9 cellular contexts compared by ENCODE assay signal in the genomic region with DNA sequence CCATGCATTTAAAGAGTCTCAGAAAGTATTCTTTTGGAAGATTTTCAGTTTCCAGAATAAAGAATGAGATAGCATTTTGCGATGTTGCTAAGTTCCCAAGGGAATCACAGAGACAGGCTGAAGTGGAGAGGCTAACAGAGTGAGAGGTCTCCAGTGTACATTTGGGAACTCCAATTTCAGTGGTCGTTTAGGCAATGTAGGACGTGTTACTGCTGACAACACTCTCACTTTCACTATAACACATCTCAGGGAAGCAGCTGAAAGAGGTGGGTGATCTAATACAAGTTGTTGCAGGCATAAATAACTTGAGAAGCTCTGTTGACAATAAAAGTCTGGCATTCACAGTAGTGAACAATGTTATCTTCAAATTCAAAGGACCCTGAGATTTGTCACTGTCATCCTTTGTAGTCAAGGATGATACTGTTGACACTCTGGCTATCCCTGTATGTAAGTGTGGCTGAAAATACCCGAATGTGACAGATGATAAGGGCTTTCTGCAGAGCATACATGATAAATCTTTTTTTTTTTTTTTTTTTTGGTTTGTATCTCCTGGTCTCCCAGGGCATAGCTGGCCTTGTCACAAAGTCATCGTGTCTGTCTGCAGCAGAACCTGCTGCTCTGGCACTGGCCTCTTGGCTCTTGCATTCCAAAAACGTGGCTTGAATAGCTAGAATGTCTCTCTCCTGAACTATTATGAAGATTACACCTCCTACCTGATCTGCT. TPM values are rescaled to one million over a fixed set of nuclear protein-coding genes. Genes with fewer than 3 reads are reported as not detected.
A peak's percentile ranks its signal among the peaks of the same experiment; 100 is the strongest.
DNase-seq lines count a peak whose midpoint lies in the region; ATAC-seq lines count a peak whose summit lies in the region.
"Had no signal": no experiment of that assay in that cellular context is flagged by ENCODE, and none has a peak within 500 bp of the region (broad histone marks: within the 10 kb centered on the region; RNA-seq: fewer than 3 reads in every experiment).

No MANE protein-coding gene starts in this region.

- no peak overlapping the region for H3K9ac ChIP-seq in Karpas-422 (ENCODE audit: low read length)

- DNase-seq in NCI-H748 (lab: John Stamatoyannopoulos, UW; ENCODE audit: unreplicated experiment) (peak; percentile 59), NCI-H748 treated with DMSO at 0.1 percent for 48 hours (lab: John Stamatoyannopoulos, UW) (no peak), caudate nucleus (lab: John Stamatoyannopoulos, UW) (peak in 2 of 61 donors; percentile 5 to 92), ACHN (no peak), Karpas-422 (no peak), posterior cingulate gyrus (no peak)

- H3K9me3 ChIP-seq in Karpas-422 (ENCODE audit: low read length) = no peaks in the 10 kb centered on the region
- H3K9me3 ChIP-seq: suprapubic skin had no signal

- no peaks in the 10 kb centered on the region for H3K27me3 ChIP-seq in Karpas-422 (ENCODE audit: low read length)
- H3K27me3 ChIP-seq: suprapubic skin had no signal

- H3K4me2 ChIP-seq in Karpas-422 (ENCODE audit: low read depth, low read length, poor library complexity, severe bottlenecking) = no peak overlapping the region

- in situ Hi-C loops in ACHN (cut with HindIII; ENCODE audit: low pct_ligation_motif_present, low pct_unique_long_range_greater_than_20kb, low sequenced_read_pairs) = no loop called here

- no peak overlapping the region for H2AFZ ChIP-seq in Karpas-422 (ENCODE audit: low read length)

- no peaks in the 10 kb centered on the region for H4K20me1 ChIP-seq in Karpas-422 (ENCODE audit: insufficient read depth, low read depth, low read length)

- peak overlapping the region; percentile 46 for H3K27ac ChIP-seq in caudate nucleus (ENCODE audit: low read depth, low read length)
- H3K27ac ChIP-seq in Karpas-422 (ENCODE audit: low read length) = no peak overlapping the region
- H3K27ac ChIP-seq: suprapubic skin had no signal

- intact Hi-C loops in posterior cingulate gyrus (cut with DNase I) = no loop called here

- no peaks in the 10 kb centered on the region for H3K36me3 ChIP-seq in Karpas-422 (ENCODE audit: insufficient read depth, low read length)
- H3K36me3 ChIP-seq: suprapubic skin had no signal

- ATAC-seq in HG03565 (IDR thresholded peaks at IDR 0.05; ENCODE audit: unreplicated experiment) (peak; percentile 61), GM19452 (IDR thresholded peaks at IDR 0.05; ENCODE audit: unreplicated experiment) (no peak)

- no peaks in the 10 kb centered on the region for H3K79me2 ChIP-seq in Karpas-422 (ENCODE audit: low read length)

- H3K9me2 ChIP-seq in Karpas-422 (replicated peaks; ENCODE audit: insufficient read depth, low read length) = no peaks in the 10 kb centered on the region

- H3K4me1 ChIP-seq in Karpas-422 (ENCODE audit: low read length) = no peaks in the 10 kb centered on the region

- no peak overlapping the region for H3K4me3 ChIP-seq in Karpas-422 (ENCODE audit: low read length)
- H3K4me3 ChIP-seq: suprapubic skin had no signal

RNA-seq across cellular contexts. Expression of a gene that starts 50.2 kb away (rescaled TPM):
- not detected in 2 replicates for total RNA-seq in Karpas-422 (2014; rRNA removed; shearing (Covaris generic); ENCODE audit: low replicate concordance)
